ENCODE assay signal across 7 cellular contexts in genomic region chr5:133240425-133241091, GRCh38.
DNase-seq lines count a peak whose midpoint lies in the region; ATAC-seq, FAIRE-seq and TF ChIP-seq lines count a peak whose summit lies in the region.

No MANE protein-coding gene starts in this region.

- no peaks in the 10 kb centered on the region for H3K36me3 ChIP-seq in HEK293 (ENCODE audit: control insufficient read depth in 2 of 2, insufficient read depth in 1 of 2, low read length in 2 of 2)
- no peaks in the 10 kb centered on the region for H3K36me3 ChIP-seq in effector memory CD4-positive, alpha-beta T cell (ENCODE audit: control insufficient read depth, insufficient read depth, low read length)

- no peak overlapping the region for H3K27ac ChIP-seq in HEK293 (ENCODE audit: extremely low read depth, low read depth, low read length)
- H3K27ac ChIP-seq in effector memory CD4-positive, alpha-beta T cell (ENCODE audit: insufficient read depth, low read length, poor library complexity, severe bottlenecking): no peak overlapping the region

- peak in 2 of 3 donors; percentile 36 to 75 for ATAC-seq in natural killer cell

- POLR2A ChIA-PET in HEK293 (lab: Yijun Ruan, JAX): interaction anchor here (1.3 kb wide), 1 partner anchor 14 kb away, joined by 4 read pairs; no protein-coding TSS in a partner anchor

- FAIRE-seq in GM12892 (lab: Jason Lieb, UNC): peak; percentile 70

- no peaks in the 10 kb centered on the region for H3K27me3 Mint-ChIP-seq in natural killer cell (ENCODE audit: low read depth in 2 of 2)

- DNase-seq in GM12892 (ENCODE audit: insufficient read length) (peak; percentile 43), NOMO-1 (lab: John Stamatoyannopoulos, UW; ENCODE audit: unreplicated experiment in 2 of 2) (peak; percentile 86 to 91), brain pericyte (ENCODE audit: low read depth, low spot score) (peak; percentile 76), natural killer cell (no peak)
- no peak for DNase-seq in effector CD8-positive, alpha-beta T cell (lab: John Stamatoyannopoulos, UW)
- DNase-seq in effector memory CD4-positive, alpha-beta T cell: no peak

- H3K27ac Mint-ChIP-seq in natural killer cell: no peak overlapping the region

- H3K4me3 Mint-ChIP-seq in natural killer cell: no peak overlapping the region

- no peaks in the 10 kb centered on the region for H3K27me3 ChIP-seq in effector memory CD4-positive, alpha-beta T cell (replicated peaks; ENCODE audit: control insufficient read depth, insufficient read depth, low read length, poor library complexity, severe bottlenecking)

- intact Hi-C loops in natural killer cell (cut with micrococcal nuclease): no loop called here

- TF ChIP-seq CTCF in HEK293 (tag by site-specific recombination; IDR thresholded peaks at IDR 0.05): no peak
- no peak for TF ChIP-seq CTCF in natural killer cell (IDR thresholded peaks at IDR 0.05)

- no peaks in the 10 kb centered on the region for H3K36me3 Mint-ChIP-seq in natural killer cell

- CTCF ChIA-PET in HEK293 (lab: Yijun Ruan, JAX): interaction anchor here (0.6 to 1.0 kb wide), 2 partner anchors 35 to 129 kb away, joined by 3 to 5 read pairs; no protein-coding TSS in a partner anchor

- TF ChIP-seq POLR2A in GM12892 (IDR thresholded peaks at IDR 0.05; ENCODE audit: low read depth, low read length): no peak

- H3K4me1 Mint-ChIP-seq in natural killer cell: no peaks in the 10 kb centered on the region

- H3K4me1 ChIP-seq in HEK293 (ENCODE audit: control insufficient read depth, insufficient read depth, low read length): peaks cover 5% of the 10 kb centered on the region
- no peaks in the 10 kb centered on the region for H3K4me1 ChIP-seq in effector memory CD4-positive, alpha-beta T cell (ENCODE audit: control insufficient read depth, insufficient read depth, low read length, poor library complexity, severe bottlenecking)

- H3K9me3 Mint-ChIP-seq in natural killer cell: no peaks in the 10 kb centered on the region

- H3K9me3 ChIP-seq in HEK293 (ENCODE audit: control insufficient read depth, insufficient read depth, low read depth, low read length): no peaks in the 10 kb centered on the region
- no peaks in the 10 kb centered on the region for H3K9me3 ChIP-seq in effector memory CD4-positive, alpha-beta T cell (ENCODE audit: control insufficient read depth, low read length)

- no peak overlapping the region for H3K4me3 ChIP-seq in HEK293 (ENCODE audit: low read depth, low read length)
- no peak overlapping the region for H3K4me3 ChIP-seq in effector memory CD4-positive, alpha-beta T cell (ENCODE audit: insufficient read depth, low read depth, low read length, poor library complexity, severe bottlenecking)

TF ChIP-seq in HEK293, 187 proteins besides CTCF, POLR2A, EP300 and RAD21 (continues in another document):
- TF ChIP-seq INSM2 (tag by site-specific recombination; IDR thresholded peaks at IDR 0.05): peak; percentile 97
- peak; percentile 67 for TF ChIP-seq SETDB1 (IDR thresholded peaks at IDR 0.05; ENCODE audit: insufficient read length, low read length)
- no peak for TF ChIP-seq ZNF701 (tag by site-specific recombination; IDR thresholded peaks at IDR 0.05)
- peak; percentile 31 for TF ChIP-seq ZNF623 (tag by site-specific recombination; IDR thresholded peaks at IDR 0.05)
- TF ChIP-seq ZNF585B (tag by site-specific recombination; IDR thresholded peaks at IDR 0.05): no peak
- no peak for TF ChIP-seq HOXC10 (CRISPR knock-in tag; IDR thresholded peaks at IDR 0.05)
- TF ChIP-seq ZSCAN23 (tag by site-specific recombination; IDR thresholded peaks at IDR 0.05): no peak
- TF ChIP-seq AEBP2 (tag by site-specific recombination; IDR thresholded peaks at IDR 0.05; ENCODE audit: borderline replicate concordance): no peak
- peak; percentile 87 for TF ChIP-seq ZFP37 (tag by site-specific recombination; IDR thresholded peaks at IDR 0.05)
- 0 out of 2 replicates have a peak, but pooled peaks have one; percentile 31 for TF ChIP-seq ZBTB17 (tag by site-specific recombination; IDR thresholded peaks at IDR 0.05)
- peak; percentile 70; the same call in 1 of the 2 replicates for TF ChIP-seq ATF2 (tag by site-specific recombination; IDR thresholded peaks at IDR 0.05; ENCODE audit: low read depth)
- peak; percentile 75 for TF ChIP-seq ZNF398 (tag by site-specific recombination; IDR thresholded peaks at IDR 0.05)
- no peak for TF ChIP-seq IKZF3 (tag by site-specific recombination; IDR thresholded peaks at IDR 0.05)
- TF ChIP-seq ZNF280D (tag by site-specific recombination; IDR thresholded peaks at IDR 0.05): 0 out of 2 replicates have a peak, but pooled peaks have one; percentile 57
- TF ChIP-seq ZNF558 (tag by site-specific recombination; IDR thresholded peaks at IDR 0.05): peak; percentile 24; the same call in 1 of the 2 replicates

Comparison
In these comparisons a context has a peak if more than half of its experiments do, and no peak if none do; other contexts are left out.
1. DNase-seq: peak in GM12892 (single experiment), NOMO-1 (2 of 2) and brain pericyte (single experiment); none in natural killer cell (single experiment), effector CD8-positive, alpha-beta T cell (single experiment) and effector memory CD4-positive, alpha-beta T cell (0 of 3).